In genomic region chr19:23249911-23250649, GRCh38 we compare ENCODE assay signal across 8 cellular contexts. TPM values are rescaled to one million over a fixed set of nuclear protein-coding genes. Genes with fewer than 3 reads are reported as not detected.
DNase-seq lines count a peak whose midpoint lies in the region; TF ChIP-seq lines count a peak whose summit lies in the region.

Gene ZNF724, minus strand, starts transcription at chr19:23250394. Its CDS starts 152 bp downstream, at chr19:23250242.

- H3K27me3 ChIP-seq in H9 (ENCODE audit: insufficient read depth, low read length), result no peaks in the 10 kb centered on the region
- no peaks in the 10 kb centered on the region for H3K27me3 ChIP-seq in MM.1S (replicated peaks; ENCODE audit: insufficient read depth, low read length)
- H3K27me3 ChIP-seq in SJCRH30, result no peaks in the 10 kb centered on the region
- no peaks in the 10 kb centered on the region for H3K27me3 ChIP-seq in neural progenitor cell
- no peaks in the 10 kb centered on the region for H3K27me3 ChIP-seq in stomach smooth muscle (ENCODE audit: control insufficient read depth in 1 of 2, insufficient read depth in 2 of 2, low read length in 2 of 2)

- H3K27ac ChIP-seq in H9 (ENCODE audit: insufficient read length, low read depth, low read length) (peak within 1 kb of the TSS; percentile 96), MM.1S (ENCODE audit: low read length) (peak within 1 kb of the TSS; percentile 72; the same call in 1 of the 2 replicates), SJCRH30 (peak within 1 kb of the TSS; percentile 89), neural progenitor cell (peak within 1 kb of the TSS; percentile 95), stomach smooth muscle (ENCODE audit: low read length) (no peak within 1 kb of the TSS)

- H3K36me3 ChIP-seq in ES-I3 (ENCODE audit: insufficient read depth, low read length) (peaks cover 13% of the 10 kb centered on the region), MM.1S (replicated peaks; ENCODE audit: insufficient read depth, low read length) (no peaks in the 10 kb centered on the region), SJCRH30 (peaks cover 38% of the 10 kb centered on the region), neural progenitor cell (peaks cover 26% of the 10 kb centered on the region), stomach smooth muscle (ENCODE audit: control insufficient read depth in 2 of 2, insufficient read depth in 2 of 2, low read length in 2 of 2) (no peaks in the 10 kb centered on the region)

- no peak within 1 kb of the TSS for H2BK5ac ChIP-seq in H9 (ENCODE audit: insufficient read length, low read length)

- H3K4me3 ChIP-seq in MM.1S (ENCODE audit: low read length), result peak within 1 kb of the TSS; percentile 76
- H3K4me3 ChIP-seq in SJCRH30, result peak within 1 kb of the TSS; percentile 77
- peak within 1 kb of the TSS; percentile 98 for H3K4me3 ChIP-seq in neural progenitor cell
- peak within 1 kb of the TSS; percentile 88 to 96 for H3K4me3 ChIP-seq in stomach smooth muscle (ENCODE audit: low read length in 2 of 2)

- no peak within 1 kb of the TSS; the same call in 1 of the 2 replicates for H2BK15ac ChIP-seq in H9 (ENCODE audit: low read depth, low read length)

- no peak within 1 kb of the TSS for H2AFZ ChIP-seq in H9 (ENCODE audit: low read length)
- peak within 1 kb of the TSS; percentile 76 for H2AFZ ChIP-seq in MM.1S (ENCODE audit: low read length)
- peak within 1 kb of the TSS; percentile 36 for H2AFZ ChIP-seq in neural progenitor cell (replicated peaks)

- no peak within 1 kb of the TSS for H2BK120ac ChIP-seq in H9 (ENCODE audit: low read depth, low read length, poor library complexity, severe bottlenecking)

- H3K4me1 Mint-ChIP-seq in H9 (peaks cover 14 to 21% of the 10 kb centered on the region in 2 experiments), neural progenitor cell (peaks cover 4% of the 10 kb centered on the region)

- no peak for TF ChIP-seq CTCF in H9 (conservative IDR thresholded peaks at IDR 0.05)
- no peak for TF ChIP-seq CTCF in MM.1S (IDR thresholded peaks at IDR 0.05; ENCODE audit: low read length)
- TF ChIP-seq CTCF in neural progenitor cell (IDR thresholded peaks at IDR 0.05), result no peak

- H3K56ac ChIP-seq in H9 (ENCODE audit: insufficient read length, low read depth, low read length), result peak within 1 kb of the TSS; percentile 78

- H3K4me2 ChIP-seq in H9 (ENCODE audit: insufficient read depth, insufficient read length, low read length) (peak within 1 kb of the TSS; percentile 40), MM.1S (ENCODE audit: low read depth, low read length) (peak within 1 kb of the TSS; percentile 33; the same call in 1 of the 2 replicates), neural progenitor cell (peak within 1 kb of the TSS; percentile 87)

- H3K4me1 ChIP-seq in ES-I3 (ENCODE audit: insufficient read depth, low read length) (no peaks in the 10 kb centered on the region), H9 (ENCODE audit: insufficient read depth, low read length) (peaks cover 2% of the 10 kb centered on the region; the same call in 1 of the 2 replicates), MM.1S (ENCODE audit: low read length) (no peaks in the 10 kb centered on the region), SJCRH30 (no peaks in the 10 kb centered on the region), neural progenitor cell (peaks cover 18% of the 10 kb centered on the region), stomach smooth muscle (ENCODE audit: control insufficient read depth, insufficient read depth, low read length) (peaks cover 6% of the 10 kb centered on the region)

- H4K91ac ChIP-seq in H9 (ENCODE audit: insufficient read length, low read depth, low read length), result no peak within 1 kb of the TSS

- H3K27me3 Mint-ChIP-seq in H9 (ENCODE audit: low read depth), result no peaks in the 10 kb centered on the region
- peaks cover 21% of the 10 kb centered on the region for H3K27me3 Mint-ChIP-seq in neural progenitor cell (ENCODE audit: insufficient read depth, low read depth)

- peak within 1 kb of the TSS; percentile 96 to 98 for H3K4me3 Mint-ChIP-seq in H9
- peak within 1 kb of the TSS; percentile 97 for H3K4me3 Mint-ChIP-seq in neural progenitor cell

- H3K14ac ChIP-seq in H9 (ENCODE audit: insufficient read depth, low read length), result peak within 1 kb of the TSS; percentile 94

- no peak within 1 kb of the TSS for H2BK12ac ChIP-seq in H9 (ENCODE audit: insufficient read length, low read depth, low read length)

- peak within 1 kb of the TSS; percentile 97 for H3K18ac ChIP-seq in H9 (ENCODE audit: insufficient read length, low read depth, low read length)

- H3K23ac ChIP-seq in H9 (ENCODE audit: insufficient read length, low read depth, low read length), result no peak within 1 kb of the TSS

- H3T11ph ChIP-seq in H9 (ENCODE audit: low read length), result no peak within 1 kb of the TSS

- H3F3A ChIP-seq in MM.1S (ENCODE audit: insufficient read depth, low read length), result peaks cover 7% of the 10 kb centered on the region
- peaks cover 25% of the 10 kb centered on the region for H3F3A ChIP-seq in neural progenitor cell (ENCODE audit: low read depth)

- H3K27ac Mint-ChIP-seq in H9, result peak within 1 kb of the TSS; percentile 99 to 100 (median 99)
- peak within 1 kb of the TSS; percentile 98 for H3K27ac Mint-ChIP-seq in neural progenitor cell

- H3K9ac ChIP-seq in ES-I3 (ENCODE audit: low read depth, low read length), result peak within 1 kb of the TSS; percentile 95
- H3K9ac ChIP-seq in H9 (ENCODE audit: extremely low read depth, insufficient read length, low read length), result peak within 1 kb of the TSS; percentile 99
- H3K9ac ChIP-seq in MM.1S (ENCODE audit: low read length), result peak within 1 kb of the TSS; percentile 68
- peak within 1 kb of the TSS; percentile 90 for H3K9ac ChIP-seq in neural progenitor cell
- H3K9ac ChIP-seq in stomach smooth muscle (ENCODE audit: low read length in 2 of 2), result peak within 1 kb of the TSS; percentile 36 to 48

- DNase-seq in H9, result peak; percentile 97
- peak; percentile 94 for DNase-seq in MM.1S
- DNase-seq in SJCRH30, result peak; percentile 97 to 99
- peak; percentile 82 for DNase-seq in activated gamma-delta T cell treated with anti-CD3 and anti-CD28 coated beads, Interleukin-2, amount 50 U/mL, for 16 hours (ENCODE audit: low read depth)
- peak; percentile 97 for DNase-seq in foreskin melanocyte
- peak; percentile 98 for DNase-seq in neural progenitor cell (ENCODE audit: low spot score)

- H3K79me2 ChIP-seq in H9 (ENCODE audit: insufficient read depth, low read length) (peaks cover 20% of the 10 kb centered on the region), MM.1S (ENCODE audit: low read length) (no peaks in the 10 kb centered on the region), neural progenitor cell (ENCODE audit: low read depth) (peaks cover 48% of the 10 kb centered on the region)

- no peak within 1 kb of the TSS for H4K5ac ChIP-seq in H9 (ENCODE audit: insufficient read length, low read depth, low read length)

- H3K9me3 ChIP-seq in ES-I3 (ENCODE audit: control insufficient read depth, insufficient read depth, low read length) (no peaks in the 10 kb centered on the region; the same call in 1 of the 2 replicates), H9 (ENCODE audit: control insufficient read depth, low read depth, low read length) (no peaks in the 10 kb centered on the region), MM.1S (replicated peaks; ENCODE audit: insufficient read depth, low read length) (no peaks in the 10 kb centered on the region), SJCRH30 (replicated peaks) (peaks cover 12% of the 10 kb centered on the region), neural progenitor cell (ENCODE audit: low read depth) (peaks cover 4% of the 10 kb centered on the region), stomach smooth muscle (ENCODE audit: control insufficient read depth in 2 of 2, low read length in 2 of 2) (no peaks in the 10 kb centered on the region)

- H2AK5ac ChIP-seq in H9 (ENCODE audit: insufficient read length, low read length), result no peak within 1 kb of the TSS

- no peaks in the 10 kb centered on the region for H4K20me1 ChIP-seq in H9 (ENCODE audit: control insufficient read depth, insufficient read depth, insufficient read length)
- H4K20me1 ChIP-seq in MM.1S (ENCODE audit: insufficient read depth, low read length), result no peaks in the 10 kb centered on the region
- H4K20me1 ChIP-seq in neural progenitor cell (ENCODE audit: low read depth), result peaks cover 12% of the 10 kb centered on the region

- H3K9me3 Mint-ChIP-seq in H9, result peaks cover 4 to 30% of the 10 kb centered on the region in 2 experiments; a peak in 4 of 5 replicates
- H3K9me3 Mint-ChIP-seq in neural progenitor cell, result peaks cover 41% of the 10 kb centered on the region

- no peak within 1 kb of the TSS for H3K4ac ChIP-seq in H9 (ENCODE audit: low read depth, low read length)

- no peak within 1 kb of the TSS for H4K8ac ChIP-seq in H9 (replicated peaks; ENCODE audit: insufficient read length, low read depth, low read length)

- H3K36me3 Mint-ChIP-seq in H9 (ENCODE audit: insufficient read depth in 1 of 3, low read depth in 3 of 3) (peaks cover 34 to 38% (median 38%) of the 10 kb centered on the region in 3 experiments), neural progenitor cell (peaks cover 39% of the 10 kb centered on the region)

- whole genome bisulfite sequencing in H9 (ENCODE audit: extremely low coverage, insufficient read length, low lambda C conversion rate), result no CpG with 5 or more reads among the region's 32 CpGs

- no peaks in the 10 kb centered on the region for H3K9me2 ChIP-seq in MM.1S (replicated peaks; ENCODE audit: insufficient read depth, low read length)

- H3K79me1 ChIP-seq in H9 (ENCODE audit: insufficient read depth, low read depth, low read length, poor library complexity, severe bottlenecking), result peaks cover 6% of the 10 kb centered on the region

- no peaks in the 10 kb centered on the region for H3K23me2 ChIP-seq in H9 (ENCODE audit: insufficient read length, low read depth, low read length, poor library complexity, severe bottlenecking)

- H2BK20ac ChIP-seq in H9 (ENCODE audit: low read depth, low read length, poor library complexity, severe bottlenecking), result no peak within 1 kb of the TSS

RNA-seq across cellular contexts. Expression of gene ZNF724, which starts in this region (rescaled TPM):
- total RNA-seq in H9 (2021), result 52.1 and 56.7 TPM in 2 replicates
- total RNA-seq in SJCRH30 (2014; rRNA removed; shearing (Covaris generic)), result 38.5 and 43.8 TPM in 2 replicates
- total RNA-seq in neural progenitor cell (ENCODE audit: low replicate concordance), result 60.6 and 75.1 TPM in 2 replicates

Comparison
In these comparisons a context has a peak if more than half of its experiments do, and no peak if none do; other contexts are left out.
1. H3K9ac ChIP-seq: peak in every context shown above with its lines; median percentile 99 in H9; 95 in ES-I3; 90 in neural progenitor cell; 68 in MM.1S; 42 in stomach smooth muscle.
2. H3K4me2 ChIP-seq: peak in every context shown above with its lines; median percentile 87 in neural progenitor cell; 40 in H9; 33 in MM.1S.